Comparison of ENCODE assay signal across 13 cellular contexts in the genomic region with DNA sequence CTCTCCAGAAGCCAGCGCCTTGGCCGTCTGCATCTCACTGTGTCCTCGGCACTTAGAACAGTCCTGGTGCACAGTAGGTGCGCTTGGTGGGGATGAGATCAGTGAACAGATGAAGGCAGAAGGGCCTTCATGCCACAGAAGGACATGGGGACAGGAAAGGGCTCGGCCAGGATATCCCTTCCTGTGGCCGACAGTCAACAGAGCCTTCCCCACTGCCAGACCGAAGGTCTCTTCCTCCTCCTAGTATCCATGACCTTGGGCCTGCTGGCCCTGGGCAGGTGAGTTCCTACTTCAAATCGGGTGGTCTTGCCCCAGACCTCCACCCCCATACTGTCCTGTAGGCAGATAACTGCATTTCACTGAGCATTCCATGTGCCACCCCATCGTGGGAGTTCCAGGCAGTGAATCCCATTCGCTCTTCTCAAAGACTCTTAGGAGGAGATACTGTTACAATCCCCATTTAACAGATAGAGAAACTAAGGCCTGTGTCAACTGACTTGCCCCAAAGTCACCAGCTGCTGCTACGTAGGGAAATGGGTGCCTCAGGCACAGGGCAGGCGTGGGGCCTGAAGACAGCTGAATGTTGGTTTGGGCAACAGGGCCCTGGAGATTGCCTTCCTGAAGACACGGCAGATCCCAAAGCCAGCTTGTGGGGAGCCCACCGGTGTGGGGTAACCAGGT.
"Had no signal": no experiment of that assay in that cellular context is flagged by ENCODE, and none has a peak within 500 bp of the region (broad histone marks: within the 10 kb centered on the region; RNA-seq: fewer than 3 reads in every experiment).

No MANE protein-coding gene starts in this region.

- H3K27me3 ChIP-seq: uterus had no signal

- H3K4me3 ChIP-seq: dorsolateral prefrontal cortex, tibial artery, uterus had no signal

- H3K27ac ChIP-seq: parathyroid adenoma, tibial artery, uterus had no signal

- H3K9me3 Mint-ChIP-seq: activated naive CD8-positive, alpha-beta T cell treated with anti-CD3 and anti-CD28 coated beads for 36 hours; endodermal cell; stimulated activated naive B cell treated with anti-CD40 and anti-IgM and Interleukin-4, amounts not matched to agents 10 μg/mL and 1 μg/mL and 100 μg/mL, for 72 hours; WTC11 had no signal

- H3K27ac Mint-ChIP-seq: activated CD8-positive, alpha-beta T cell treated with anti-CD3 and anti-CD28 coated beads, Interleukin-2, amount 10 ng/mL, durations not matched to agents 7 days and 5 days; activated naive CD8-positive, alpha-beta T cell treated with anti-CD3 and anti-CD28 coated beads for 36 hours; endodermal cell; WTC11 had no signal

- H3K4me1 ChIP-seq: parathyroid adenoma had no signal

- H3K36me3 Mint-ChIP-seq: activated naive CD8-positive, alpha-beta T cell treated with anti-CD3 and anti-CD28 coated beads for 36 hours; stimulated activated naive B cell treated with anti-CD40 and anti-IgM and Interleukin-4, amounts not matched to agents 10 μg/mL and 1 μg/mL and 100 μg/mL, for 72 hours; WTC11 had no signal

- H3K36me3 ChIP-seq: tibial artery, uterus had no signal

- H3K9me3 ChIP-seq: tibial artery, uterus had no signal

- DNase-seq: activated CD4-positive, alpha-beta T cell treated with anti-CD3 and anti-CD28 coated beads for 48 hours; activated CD8-positive, alpha-beta memory T cell treated with anti-CD3 and anti-CD28 coated beads, Interleukin-2, amount 50 U/mL, for 4 hours; activated CD8-positive, alpha-beta T cell treated with anti-CD3 and anti-CD28 coated beads, Interleukin-2, amount 10 ng/mL, durations not matched to agents 7 days and 5 days; activated naive CD8-positive, alpha-beta T cell treated with anti-CD3 and anti-CD28 coated beads for 36 hours; amygdala; dorsolateral prefrontal cortex; endodermal cell; stimulated activated CD4-positive, alpha-beta T cell treated with anti-CD3 and anti-CD28 coated beads, Interleukin-2, amount 100 ng/mL, for 48 hours; stimulated activated naive B cell treated with anti-CD40 and anti-IgM and Interleukin-4, amounts not matched to agents 10 μg/mL and 1 μg/mL and 100 μg/mL, for 72 hours; tibial artery; uterus had no signal

- H3K4me3 Mint-ChIP-seq: activated CD8-positive, alpha-beta T cell treated with anti-CD3 and anti-CD28 coated beads, Interleukin-2, amount 10 ng/mL, durations not matched to agents 7 days and 5 days; activated naive CD8-positive, alpha-beta T cell treated with anti-CD3 and anti-CD28 coated beads for 36 hours; endodermal cell; stimulated activated naive B cell treated with anti-CD40 and anti-IgM and Interleukin-4, amounts not matched to agents 10 μg/mL and 1 μg/mL and 100 μg/mL, for 72 hours; WTC11 had no signal
